Comparison of ENCODE assay signal across 8 cellular contexts in genomic region chr19:55674841-55675660, GRCh38. TPM values are rescaled to one million over a fixed set of nuclear protein-coding genes. Genes with fewer than 3 reads are reported as not detected.
DNase-seq lines count a peak whose midpoint lies in the region; ATAC-seq and TF ChIP-seq lines count a peak whose summit lies in the region.

EPN1 (plus strand) TSS chr19:55675226; CDS start chr19:55678628, 3,402 bp downstream.

- H3K4me3 ChIP-seq in OCI-LY1 (ENCODE audit: low read depth, low read length, poor library complexity, severe bottlenecking), result peak within 1 kb of the TSS; percentile 97

- H3K9me2 ChIP-seq in OCI-LY1 (ENCODE audit: low read depth, low read length), result no peaks in the 10 kb centered on the region

- H3K27ac Mint-ChIP-seq in Calu3 (ENCODE audit: unreplicated experiment) (peak within 1 kb of the TSS; percentile 99), endothelial cell (ENCODE audit: unreplicated experiment) (peak within 1 kb of the TSS; percentile 100), mesothelial cell of epicardium (peak within 1 kb of the TSS; percentile 98)

- H3K36me3 ChIP-seq in OCI-LY1 (ENCODE audit: insufficient read depth, low read length), result peaks cover 55% of the 10 kb centered on the region

- no peaks in the 10 kb centered on the region for H3K27me3 Mint-ChIP-seq in Calu3 (ENCODE audit: unreplicated experiment)
- peaks cover 28% of the 10 kb centered on the region for H3K27me3 Mint-ChIP-seq in endothelial cell (ENCODE audit: unreplicated experiment)
- H3K27me3 Mint-ChIP-seq in mesothelial cell of epicardium (ENCODE audit: low read depth), result no peaks in the 10 kb centered on the region

- intact Hi-C loops in Calu3 (cut with micrococcal nuclease; ENCODE audit: unreplicated experiment), result no loop called here

- peaks cover 66% of the 10 kb centered on the region for H3K4me1 ChIP-seq in OCI-LY1 (ENCODE audit: insufficient read depth, low read length, severe bottlenecking)

- H3F3A ChIP-seq in OCI-LY1 (ENCODE audit: insufficient read depth, low read length), result no peaks in the 10 kb centered on the region; the same call in 1 of the 2 replicates

- H2AFZ ChIP-seq in OCI-LY1 (ENCODE audit: low read length), result no peak within 1 kb of the TSS

- no TSS peak for BruUV-seq in Calu3 (replicated peaks; lab: Mats Ljungman, UMichigan)

- no peak for TF ChIP-seq CTCF in Calu3 (IDR thresholded peaks at IDR 0.05; ENCODE audit: unreplicated experiment)
- no peak for TF ChIP-seq CTCF in OCI-LY1 (IDR thresholded peaks at IDR 0.05; ENCODE audit: low read length)
- no peak for TF ChIP-seq CTCF in endothelial cell (IDR thresholded peaks at IDR 0.05; ENCODE audit: unreplicated experiment)
- TF ChIP-seq CTCF in mesothelial cell of epicardium (IDR thresholded peaks at IDR 0.05; ENCODE audit: unreplicated experiment), result no peak

- DNase-seq in Calu3, result peak; percentile 98
- DNase-seq in HuH-7 (ENCODE audit: low spot score), result peak; percentile 98
- DNase-seq in activated CD8-positive, alpha-beta memory T cell treated with anti-CD3 and anti-CD28 coated beads, Interleukin-2, amount 50 U/mL, for 4 hours, result peak; percentile 98
- DNase-seq in endothelial cell (ENCODE audit: low spot score), result peak; percentile 92
- DNase-seq in mesothelial cell of epicardium (ENCODE audit: low spot score in 2 of 2, unreplicated experiment in 2 of 2), result peak; percentile 96 to 98
- DNase-seq in stimulated activated CD8-positive, alpha-beta memory T cell treated with anti-CD3 and anti-CD28 coated beads, Interleukin-15, amount 100 ng/mL, for 4 hours (ENCODE audit: low read depth in 2 of 2), result peak; percentile 94 to 95

- no peaks in the 10 kb centered on the region for H3K27me3 ChIP-seq in OCI-LY1 (ENCODE audit: insufficient read depth, low read length)

- peak within 1 kb of the TSS; percentile 98 for H3K4me2 ChIP-seq in OCI-LY1 (ENCODE audit: low read length)

- H3K27ac ChIP-seq in OCI-LY1 (ENCODE audit: low read depth, low read length, poor library complexity, severe bottlenecking), result peak within 1 kb of the TSS; percentile 96

- peak; percentile 49 for ATAC-seq in GM21515 (IDR thresholded peaks at IDR 0.05; ENCODE audit: unreplicated experiment)

- H3K9me3 ChIP-seq in OCI-LY1 (ENCODE audit: low read length), result no peaks in the 10 kb centered on the region

- CTCF ChIA-PET in Calu3 (lab: Charles Lee), result no interaction called here

- H4K20me1 ChIP-seq in OCI-LY1 (ENCODE audit: insufficient read depth, low read length), result no peaks in the 10 kb centered on the region

- H3K9me3 Mint-ChIP-seq in Calu3 (ENCODE audit: low read depth, unreplicated experiment) (no peaks in the 10 kb centered on the region), endothelial cell (ENCODE audit: unreplicated experiment) (no peaks in the 10 kb centered on the region), mesothelial cell of epicardium (no peaks in the 10 kb centered on the region)

- peak within 1 kb of the TSS; percentile 97 for H3K4me3 Mint-ChIP-seq in Calu3 (ENCODE audit: low read depth, unreplicated experiment)
- peak within 1 kb of the TSS; percentile 99 for H3K4me3 Mint-ChIP-seq in endothelial cell (ENCODE audit: unreplicated experiment)
- peak within 1 kb of the TSS; percentile 99 for H3K4me3 Mint-ChIP-seq in mesothelial cell of epicardium

- H3K36me3 Mint-ChIP-seq in Calu3 (ENCODE audit: insufficient read depth, unreplicated experiment) (peaks cover 86% of the 10 kb centered on the region), endothelial cell (ENCODE audit: low read depth, unreplicated experiment) (peaks cover 63% of the 10 kb centered on the region), mesothelial cell of epicardium (peaks cover 10% of the 10 kb centered on the region)

- peaks cover 31% of the 10 kb centered on the region for H3K79me2 ChIP-seq in OCI-LY1 (ENCODE audit: insufficient read depth, low read length)

- peaks cover 64% of the 10 kb centered on the region for H3K4me1 Mint-ChIP-seq in Calu3 (ENCODE audit: low read depth, unreplicated experiment)
- H3K4me1 Mint-ChIP-seq in endothelial cell (ENCODE audit: unreplicated experiment), result peaks cover 61% of the 10 kb centered on the region
- H3K4me1 Mint-ChIP-seq in mesothelial cell of epicardium, result peaks cover 34% of the 10 kb centered on the region

- H3K9ac ChIP-seq in OCI-LY1 (ENCODE audit: low read length), result peak within 1 kb of the TSS; percentile 88

RNA-seq across cellular contexts. Expression of gene EPN1, which starts in this region (rescaled TPM):
- total RNA-seq in Calu3 (2022), result 162 and 180 TPM in 2 replicates
- 250 TPM for total RNA-seq in endothelial cell (ENCODE audit: unreplicated experiment)
- total RNA-seq in mesothelial cell of epicardium, result 99.6 to 104 TPM (median 102 TPM) in 3 replicates

Comparison
In these comparisons a context has a peak if more than half of its experiments do, and no peak if none do; other contexts are left out.
1. Peak in every context shown above with its lines: DNase-seq, ATAC-seq, H3K4me3 ChIP-seq and H3K27ac ChIP-seq.